34 cellular contexts compared by ENCODE assay signal in the genomic region with DNA sequence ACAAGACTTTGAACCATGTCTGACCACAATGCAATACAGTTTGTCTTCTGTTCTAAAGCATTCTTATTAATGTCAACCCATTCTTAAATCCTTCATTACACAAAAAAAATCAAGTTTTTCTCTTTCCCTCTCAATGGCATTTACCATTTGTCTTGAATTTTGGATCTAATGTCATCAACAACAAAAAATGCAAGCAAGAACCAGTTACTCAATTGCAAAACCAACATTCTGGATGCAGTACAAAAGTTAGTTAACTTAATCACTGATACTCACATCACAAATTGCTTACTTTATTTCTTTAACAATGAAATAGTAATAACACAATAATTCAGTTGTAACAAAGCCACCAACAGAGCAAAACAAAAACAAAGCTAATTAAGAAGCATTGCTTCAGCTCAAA. TPM values are rescaled to one million over a fixed set of nuclear protein-coding genes. Genes with fewer than 3 reads are reported as not detected.
"Had no signal": no experiment of that assay in that cellular context is flagged by ENCODE, and none has a peak within 500 bp of the region (broad histone marks: within the 10 kb centered on the region; RNA-seq: fewer than 3 reads in every experiment).

No MANE protein-coding gene starts in this region.

- H3K4me1 ChIP-seq: ascending aorta had no signal

- H2AFZ ChIP-seq: PC-9 had no signal

- H3K36me3 ChIP-seq: ascending aorta, cardiac muscle cell had no signal

- H3K27me3 ChIP-seq: ascending aorta, cardiac muscle cell had no signal

- ATAC-seq: activated T-cell treated with anti-CD3 and anti-CD28 coated beads, Interleukin-2, amount 50 U/mL, for 72 hours; activated T-helper 17 cell treated with anti-CD3 and anti-CD28 coated beads, Interleukin-2, amount 50 U/mL, for 72 hours had no signal

- H3K27ac ChIP-seq: ascending aorta, cardiac muscle cell, PC-9, VCaP had no signal

- H3K4me3 ChIP-seq: ascending aorta, cardiac muscle cell, PC-9 had no signal

- DNase-seq: activated B cell treated with CpG ODN at 0.5 μM for 24 hours; activated CD4-positive, alpha-beta memory T cell treated with anti-CD3 and anti-CD28 coated beads, Interleukin-2, amount 10 ng/mL, durations not matched to agents 7 days and 5 days; activated CD4-positive, alpha-beta T cell treated with anti-CD3 and anti-CD28 coated beads for 4 hours; activated CD4-positive, CD25-positive, alpha-beta regulatory T cell treated with anti-CD3 and anti-CD28 coated beads, Interleukin-2, amount 50 U/mL, for 72 hours; activated CD8-positive, alpha-beta memory T cell treated with anti-CD3 and anti-CD28 coated beads for 24 hours; activated effector memory CD4-positive, alpha-beta T cell treated with anti-CD3 and anti-CD28 coated beads, Interleukin-2, amount 50 U/mL, for 16 hours; activated naive CD4-positive, alpha-beta T cell; activated naive CD4-positive, alpha-beta T cell treated with anti-CD3 and anti-CD28 coated beads, Interleukin-2, amount 50 U/mL, for 16 hours; activated naive CD8-positive, alpha-beta T cell treated with anti-CD3 and anti-CD28 coated beads for 36 hours; activated T-cell treated with anti-CD3 and anti-CD28 coated beads, Interleukin-2, amount 50 U/mL, for 1 hour; activated T-cell treated with anti-CD3 and anti-CD28 coated beads, Interleukin-2, amount 50 U/mL, for 72 hours; amygdala; NCI-H1105; NCI-H1417 treated with DMSO at 0.1 percent for 48 hours; NCI-H1930; NCI-H2081 treated with DMSO at 0.1 percent for 48 hours; NCI-H226; NCI-H446 treated with DMSO at 0.1 percent for 48 hours; NCI-H524; NCI-H69; NCI-H82; PC-9; Right ventricle myocardium superior; SW 1271; T-helper 1 cell; T-helper 2 cell; T-helper 9 cell had no signal

- FAIRE-seq: RCC 7860 had no signal

- H3K4me2 ChIP-seq: PC-9 had no signal

- H3K9me3 ChIP-seq: ascending aorta had no signal

RNA-seq across cellular contexts. Expression of gene TRPM6, which starts 59.0 kb away (rescaled TPM):
- total RNA-seq: activated B cell treated with CpG ODN at 0.5 μM for 24 hours; activated CD4-positive, alpha-beta memory T cell treated with anti-CD3 and anti-CD28 coated beads, Interleukin-2, amount 10 ng/mL, durations not matched to agents 7 days and 5 days; activated naive CD8-positive, alpha-beta T cell treated with anti-CD3 and anti-CD28 coated beads for 36 hours; LHCN-M2; MCF 10A had no signal
- polyA plus RNA-seq: cardiac muscle cell had no signal
